ENCODE assay signal across 19 cellular contexts in the genomic region with DNA sequence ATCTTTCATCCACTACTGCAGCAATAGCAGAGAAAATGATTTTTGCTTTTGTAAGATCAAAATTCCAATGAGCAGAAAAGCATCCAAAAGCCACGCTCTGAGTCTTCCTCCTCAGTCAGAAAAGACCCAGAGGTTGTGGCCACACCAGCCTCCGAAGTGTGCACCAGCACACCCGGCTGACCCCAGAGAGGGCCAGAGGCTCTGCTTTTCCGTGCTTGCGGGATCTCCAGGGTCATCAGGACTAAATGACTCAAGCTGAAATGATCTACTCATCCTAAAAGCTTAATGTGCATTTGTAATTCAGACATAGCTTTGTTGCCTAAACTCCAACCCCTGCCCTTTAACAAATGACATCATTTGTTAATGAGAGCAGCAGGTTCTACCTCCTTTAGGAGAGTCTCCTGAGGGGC. TPM values are rescaled to one million over a fixed set of nuclear protein-coding genes. Genes with fewer than 3 reads are reported as not detected.
DNase-seq lines count a peak whose midpoint lies in the region; TF ChIP-seq lines count a peak whose summit lies in the region.
"Had no signal": no experiment of that assay in that cellular context is flagged by ENCODE, and none has a peak within 500 bp of the region (broad histone marks: within the 10 kb centered on the region; RNA-seq: fewer than 3 reads in every experiment).

No MANE protein-coding gene starts in this region.

- H3K36me3 ChIP-seq in MG63 (peaks cover 3% of the 10 kb centered on the region; the same call in 1 of the 2 replicates), skeletal muscle satellite cell (ENCODE audit: insufficient read depth, low read length) (no peaks in the 10 kb centered on the region), adrenal gland (replicated peaks in 1 of 2) (no peaks in the 10 kb centered on the region)
- H3K36me3 ChIP-seq: BLaER1 treated with 17β-estradiol and CSF1 and Interleukin-3, amounts not matched to agents 10 nM and 100 nM; left lung; WERI-Rb-1 had no signal

- H3K27me3 ChIP-seq in MG63 (no peaks in the 10 kb centered on the region), skeletal muscle satellite cell (ENCODE audit: control insufficient read depth, insufficient read depth, low read length) (no peaks in the 10 kb centered on the region), adrenal gland (no peaks in the 10 kb centered on the region)
- H3K27me3 ChIP-seq: BLaER1 treated with 17β-estradiol and CSF1 and Interleukin-3, amounts not matched to agents 10 nM and 100 nM had no signal

- H3K4me3 ChIP-seq in MG63 (no peak overlapping the region), fibroblast of mammary gland (ENCODE audit: control insufficient read depth, low read depth, low read length) (no peak overlapping the region), skeletal muscle satellite cell (ENCODE audit: low read length) (peak overlapping the region; percentile 18), adrenal gland (no peak overlapping the region)
- H3K4me3 ChIP-seq: BLaER1 treated with 17β-estradiol and CSF1 and Interleukin-3, amounts not matched to agents 10 nM and 100 nM; left lung had no signal

- H3K4me2 ChIP-seq in skeletal muscle satellite cell (ENCODE audit: low read length), result peak overlapping the region; percentile 50

- TF ChIP-seq CTCF in fibroblast of mammary gland (conservative IDR thresholded peaks at IDR 0.05; ENCODE audit: control insufficient read depth, insufficient read depth, low read depth, low read length) (no peak), adrenal gland (IDR thresholded peaks at IDR 0.05) (no peak)

- no peak overlapping the region for H3K27ac ChIP-seq in adrenal gland
- H3K27ac ChIP-seq: BLaER1 treated with 17β-estradiol and CSF1 and Interleukin-3, amounts not matched to agents 10 nM and 100 nM; left lung; RWPE1; WERI-Rb-1 had no signal

- DNase-seq in EH (ENCODE audit: low read depth) (peak; percentile 98), MG63 (peak; percentile 83), fibroblast of mammary gland (ENCODE audit: low read depth) (peak; percentile 96), adrenal gland (no peak), NCI-H1105 (lab: John Stamatoyannopoulos, UW) (no peak), ureter (ENCODE audit: low spot score) (no peak)
- DNase-seq: activated CD8-positive, alpha-beta memory T cell treated with anti-CD3 and anti-CD28 coated beads for 24 hours; effector CD4-positive, alpha-beta T cell; left lung; NCI-H1694 treated with DMSO at 0.1 percent for 48 hours; stimulated activated CD4-positive, alpha-beta T cell treated with anti-CD3 and anti-CD28 coated beads, Interleukin-2, amount 100 ng/mL, for 48 hours; T-helper 1 cell; WERI-Rb-1 had no signal

- peaks cover 42% of the 10 kb centered on the region for H3K4me1 ChIP-seq in skeletal muscle satellite cell (ENCODE audit: control insufficient read depth, insufficient read depth, low read length)
- H3K4me1 ChIP-seq in adrenal gland (replicated peaks in 1 of 2), result no peaks in the 10 kb centered on the region
- H3K4me1 ChIP-seq: left lung had no signal

- H3K9ac ChIP-seq in skeletal muscle satellite cell (ENCODE audit: low read depth, low read length), result peak overlapping the region; percentile 86
- H3K9ac ChIP-seq: BLaER1 treated with 17β-estradiol and CSF1 and Interleukin-3, amounts not matched to agents 10 nM and 100 nM had no signal

- intact Hi-C loops in adrenal gland (cut with DNase I), result no loop called here

- no peak for TF ChIP-seq POLR2A in adrenal gland (IDR thresholded peaks at IDR 0.05)

- H3K9me3 ChIP-seq in MG63, result no peaks in the 10 kb centered on the region
- no peaks in the 10 kb centered on the region for H3K9me3 ChIP-seq in skeletal muscle satellite cell (replicated peaks; ENCODE audit: low read length)
- H3K9me3 ChIP-seq in adrenal gland (replicated peaks in 1 of 3), result no peaks in the 10 kb centered on the region
- H3K9me3 ChIP-seq: BLaER1 treated with 17β-estradiol and CSF1 and Interleukin-3, amounts not matched to agents 10 nM and 100 nM; left lung had no signal

- WGBS in adrenal gland, 4 donors, result 60 to 70% (median 65%) methylated on average over 5 of the region's 5 CpGs

RNA-seq across cellular contexts. Expression of a gene that starts 16.5 kb away (rescaled TPM):
- 1.9 and 6.6 TPM in 2 replicates for total RNA-seq in MG63 (2014; rRNA removed; shearing (Covaris generic); ENCODE audit: low replicate concordance)
- total RNA-seq in skeletal muscle satellite cell (2012; rRNA removed), result not detected in 2 replicates
- total RNA-seq in adrenal gland, result under 1 TPM in 5 of 8 donors, not detected in 3; 0.06 to 0.55 (median 0.47) TPM
- polyA plus RNA-seq in adrenal gland, result under 1 TPM in 2 of 3 donors, not detected in 1; 0.04 to 0.40 TPM
- not detected for total RNA-seq in ureter
- total RNA-seq: left lung, MCF 10A, osteocyte, sciatic nerve had no signal

Comparison
In these comparisons a context has a peak if more than half of its experiments do, and no peak if none do; other contexts are left out.
1. DNase-seq: peak in EH (single experiment), MG63 (single experiment) and fibroblast of mammary gland (single experiment); none in adrenal gland (0 of 7), NCI-H1105 (single experiment) and ureter (single experiment).